In the genomic region with DNA sequence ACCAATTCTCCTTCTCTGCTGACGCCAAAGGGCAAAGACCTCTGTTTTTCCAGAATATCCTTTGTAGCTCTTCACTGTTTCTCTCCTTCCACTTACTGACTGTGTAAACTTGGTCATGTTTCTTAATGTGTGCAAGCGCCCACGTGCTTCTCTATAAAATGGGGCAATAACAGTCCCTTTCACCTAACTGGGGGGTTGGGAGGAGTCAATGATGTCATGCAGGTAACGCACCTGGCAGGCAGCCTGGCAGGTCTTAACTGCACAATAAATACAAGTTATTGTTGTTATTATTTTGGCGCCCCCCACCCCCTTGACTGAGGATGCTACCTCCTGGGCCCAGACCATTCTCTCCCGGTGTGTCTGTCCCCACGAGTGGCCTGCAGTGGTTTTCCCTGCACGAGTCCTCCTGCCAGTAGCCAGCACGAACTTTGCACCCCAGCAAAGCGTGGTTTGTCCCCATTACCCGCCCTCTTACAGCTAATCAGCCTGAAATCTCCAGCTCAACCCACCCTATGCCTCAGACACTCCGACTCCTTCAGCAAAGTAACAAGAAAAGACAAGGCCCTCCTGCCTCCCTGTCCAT, we compare ENCODE assay signal across 2 cellular contexts.
TF ChIP-seq lines count a peak whose summit lies in the region.

No MANE protein-coding gene starts in this region.

TF ChIP-seq in HEK293, 187 proteins besides CTCF, POLR2A, EP300 and RAD21:
- TF ChIP-seq YY1 (tag by site-specific recombination; IDR thresholded peaks at IDR 0.05), result no peak
- TF ChIP-seq, protein P1, sequence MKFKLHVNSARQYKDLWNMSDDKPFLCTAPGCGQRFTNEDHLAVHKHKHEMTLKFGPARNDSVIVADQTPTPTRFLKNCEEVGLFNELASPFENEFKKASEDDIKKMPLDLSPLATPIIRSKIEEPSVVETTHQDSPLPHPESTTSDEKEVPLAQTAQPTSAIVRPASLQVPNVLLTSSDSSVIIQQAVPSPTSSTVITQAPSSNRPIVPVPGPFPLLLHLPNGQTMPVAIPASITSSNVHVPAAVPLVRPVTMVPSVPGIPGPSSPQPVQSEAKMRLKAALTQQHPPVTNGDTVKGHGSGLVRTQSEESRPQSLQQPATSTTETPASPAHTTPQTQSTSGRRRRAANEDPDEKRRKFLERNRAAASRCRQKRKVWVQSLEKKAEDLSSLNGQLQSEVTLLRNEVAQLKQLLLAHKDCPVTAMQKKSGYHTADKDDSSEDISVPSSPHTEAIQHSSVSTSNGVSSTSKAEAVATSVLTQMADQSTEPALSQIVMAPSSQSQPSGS (tag by site-specific recombination; IDR thresholded peaks at IDR 0.05; ENCODE audit: low read depth), result peak; percentile 35; the same call in 1 of the 2 replicates
- TF ChIP-seq, protein P2, sequence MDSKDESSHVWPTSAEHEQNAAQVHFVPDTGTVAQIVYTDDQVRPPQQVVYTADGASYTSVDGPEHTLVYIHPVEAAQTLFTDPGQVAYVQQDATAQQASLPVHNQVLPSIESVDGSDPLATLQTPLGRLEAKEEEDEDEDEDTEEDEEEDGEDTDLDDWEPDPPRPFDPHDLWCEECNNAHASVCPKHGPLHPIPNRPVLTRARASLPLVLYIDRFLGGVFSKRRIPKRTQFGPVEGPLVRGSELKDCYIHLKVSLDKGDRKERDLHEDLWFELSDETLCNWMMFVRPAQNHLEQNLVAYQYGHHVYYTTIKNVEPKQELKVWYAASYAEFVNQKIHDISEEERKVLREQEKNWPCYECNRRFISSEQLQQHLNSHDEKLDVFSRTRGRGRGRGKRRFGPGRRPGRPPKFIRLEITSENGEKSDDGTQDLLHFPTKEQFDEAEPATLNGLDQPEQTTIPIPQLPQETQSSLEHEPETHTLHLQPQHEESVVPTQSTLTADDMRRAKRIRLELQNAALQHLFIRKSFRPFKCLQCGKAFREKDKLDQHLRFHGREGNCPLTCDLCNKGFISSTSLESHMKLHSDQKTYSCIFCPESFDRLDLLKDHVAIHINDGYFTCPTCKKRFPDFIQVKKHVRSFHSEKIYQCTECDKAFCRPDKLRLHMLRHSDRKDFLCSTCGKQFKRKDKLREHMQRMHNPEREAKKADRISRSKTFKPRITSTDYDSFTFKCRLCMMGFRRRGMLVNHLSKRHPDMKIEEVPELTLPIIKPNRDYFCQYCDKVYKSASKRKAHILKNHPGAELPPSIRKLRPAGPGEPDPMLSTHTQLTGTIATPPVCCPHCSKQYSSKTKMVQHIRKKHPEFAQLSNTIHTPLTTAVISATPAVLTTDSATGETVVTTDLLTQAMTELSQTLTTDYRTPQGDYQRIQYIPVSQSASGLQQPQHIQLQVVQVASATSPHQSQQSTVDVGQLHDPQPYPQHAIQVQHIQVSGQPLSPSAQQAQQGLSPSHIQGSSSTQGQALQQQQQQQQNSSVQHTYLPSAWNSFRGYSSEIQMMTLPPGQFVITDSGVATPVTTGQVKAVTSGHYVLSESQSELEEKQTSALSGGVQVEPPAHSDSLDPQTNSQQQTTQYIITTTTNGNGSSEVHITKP (tag by site-specific recombination; IDR thresholded peaks at IDR 0.05), result peak; percentile 47; the same call in 1 of the 2 replicates
- TF ChIP-seq ZFHX2 (tag by site-specific recombination; conservative IDR thresholded peaks at IDR 0.05), result 0 out of 2 replicates have a peak, but pooled peaks have one; percentile 7

TF ChIP-seq in IMR-90, 13 proteins besides CTCF, POLR2A, EP300 and RAD21:
- TF ChIP-seq SMC3 (IDR thresholded peaks at IDR 0.05; ENCODE audit: low read depth, low read length), result no peak
- no peak for TF ChIP-seq MAZ (IDR thresholded peaks at IDR 0.05; ENCODE audit: borderline replicate concordance, low read depth, low read length)
- TF ChIP-seq MAFK (IDR thresholded peaks at IDR 0.05; ENCODE audit: low read depth, low read length), result no peak
- no peak for TF ChIP-seq RFX5 (IDR thresholded peaks at IDR 0.05; ENCODE audit: low read depth, low read length)
- TF ChIP-seq, protein P3, sequence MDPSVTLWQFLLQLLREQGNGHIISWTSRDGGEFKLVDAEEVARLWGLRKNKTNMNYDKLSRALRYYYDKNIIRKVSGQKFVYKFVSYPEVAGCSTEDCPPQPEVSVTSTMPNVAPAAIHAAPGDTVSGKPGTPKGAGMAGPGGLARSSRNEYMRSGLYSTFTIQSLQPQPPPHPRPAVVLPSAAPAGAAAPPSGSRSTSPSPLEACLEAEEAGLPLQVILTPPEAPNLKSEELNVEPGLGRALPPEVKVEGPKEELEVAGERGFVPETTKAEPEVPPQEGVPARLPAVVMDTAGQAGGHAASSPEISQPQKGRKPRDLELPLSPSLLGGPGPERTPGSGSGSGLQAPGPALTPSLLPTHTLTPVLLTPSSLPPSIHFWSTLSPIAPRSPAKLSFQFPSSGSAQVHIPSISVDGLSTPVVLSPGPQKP (IDR thresholded peaks at IDR 0.05; ENCODE audit: borderline replicate concordance, low read depth, low read length), result no peak
- TF ChIP-seq CHD1 (IDR thresholded peaks at IDR 0.05; ENCODE audit: low read depth, low read length), result no peak
